20 cellular contexts compared by ENCODE assay signal in genomic region chr9:82421498-82421897, GRCh38.
"Had no signal": no experiment of that assay in that cellular context is flagged by ENCODE, and none has a peak within 500 bp of the region (broad histone marks: within the 10 kb centered on the region; RNA-seq: fewer than 3 reads in every experiment).

No MANE protein-coding gene starts in this region.

- H3K4me3 ChIP-seq: adrenal gland, colonic mucosa, skin epidermis had no signal

- ATAC-seq: activated naive CD4-positive, alpha-beta T cell treated with anti-CD3 and anti-CD28 coated beads, Interleukin-2, amount 50 U/mL, for 72 hours; activated T-cell treated with anti-CD3 and anti-CD28 coated beads, Interleukin-2, amount 50 U/mL, for 72 hours; left colon; naive thymus-derived CD8-positive, alpha-beta T cell; stimulated activated naive CD8-positive, alpha-beta T cell treated with anti-CD3 and anti-CD28 coated beads, Interleukin-15, amount 100 ng/mL, for 72 hours had no signal

- DNase-seq: activated CD4-positive, alpha-beta T cell treated with anti-CD3 and anti-CD28 coated beads for 1 hour; activated CD4-positive, alpha-beta T cell treated with anti-CD3 and anti-CD28 coated beads, Interleukin-2, amount 50 U/mL, for 4 hours; activated gamma-delta T cell treated with Interleukin-2 at 50 U/mL for 16 hours; activated T-cell treated with anti-CD3 and anti-CD28 coated beads, Interleukin-2, amount 50 U/mL, for 72 hours; caudate nucleus; colonic mucosa; erythroblast; hippocampal formation; left colon; mesendoderm; naive thymus-derived CD8-positive, alpha-beta T cell; stimulated activated CD4-positive, alpha-beta T cell treated with anti-CD3 and anti-CD28 coated beads, Interleukin-15, amount 100 ng/mL, for 24 hours; stimulated activated CD4-positive, alpha-beta T cell treated with anti-CD3 and anti-CD28 coated beads, Interleukin-4, amount 100 ng/mL, for 1 hour; stimulated activated naive CD8-positive, alpha-beta T cell treated with anti-CD3 and anti-CD28 coated beads, Interleukin-15, amount 100 ng/mL, for 72 hours; SW 1271; T-helper 2 cell; WERI-Rb-1 had no signal
